8 cellular contexts compared by ENCODE assay signal in the genomic region with DNA sequence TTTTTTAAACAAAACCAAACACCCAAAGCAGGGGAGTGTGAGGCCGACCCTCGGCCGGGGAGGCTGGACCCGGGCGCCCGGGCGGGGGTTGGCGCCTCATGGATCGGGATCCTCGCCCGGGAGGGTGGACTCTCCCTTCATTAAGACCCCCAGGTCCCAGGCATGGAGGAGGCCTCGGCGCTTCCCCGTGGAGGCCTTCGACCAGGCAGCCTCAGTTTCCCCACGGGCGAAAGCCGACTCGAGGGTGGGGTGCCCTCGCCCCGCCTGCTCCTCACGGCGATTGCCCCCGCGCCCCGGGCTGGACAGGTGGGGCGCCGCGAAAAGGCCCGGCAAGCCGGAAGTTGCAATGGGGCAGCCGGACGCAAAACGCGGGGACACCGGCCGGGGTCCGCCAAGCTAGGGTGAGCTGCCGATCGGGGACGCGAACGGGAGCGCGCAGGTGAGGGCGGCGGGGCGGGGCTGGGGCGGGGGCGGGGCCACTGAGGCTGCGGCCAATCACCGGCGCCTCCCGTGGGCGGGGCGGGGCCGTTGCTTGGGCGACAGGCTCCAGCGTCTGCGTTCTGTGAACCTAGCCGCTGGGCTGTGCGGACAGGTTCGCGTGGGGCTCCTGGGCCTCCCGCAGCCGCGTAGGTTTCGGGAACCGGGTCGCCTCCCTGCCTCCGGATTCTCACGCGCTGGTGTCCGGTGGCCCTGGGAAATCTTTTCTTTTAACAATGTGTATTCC. TPM values are rescaled to one million over a fixed set of nuclear protein-coding genes. Genes with fewer than 3 reads are reported as not detected.
DNase-seq lines count a peak whose midpoint lies in the region; ATAC-seq and TF ChIP-seq lines count a peak whose summit lies in the region.

No MANE protein-coding gene starts in this region.

- ATAC-seq in HG02571 (IDR thresholded peaks at IDR 0.05; ENCODE audit: unreplicated experiment) (peak; percentile 81), SK-N-SH treated with all-trans-retinoic acid at 6 μM for 48 hours (peak; percentile 97)

- H3K4me1 Mint-ChIP-seq in activated naive CD8-positive, alpha-beta T cell (ENCODE audit: low read depth): peaks cover 31% of the 10 kb centered on the region

- no peaks in the 10 kb centered on the region for H3K4me1 ChIP-seq in ovary (ENCODE audit: insufficient read depth)
- peaks cover 11% of the 10 kb centered on the region for H3K4me1 ChIP-seq in thymus (ENCODE audit: control insufficient read depth, insufficient read depth, low read length)

- peak overlapping the region; percentile 94 for H3K27ac Mint-ChIP-seq in activated naive CD8-positive, alpha-beta T cell

- peak overlapping the region; percentile 89 for H3K4me3 Mint-ChIP-seq in activated naive CD8-positive, alpha-beta T cell

- no peaks in the 10 kb centered on the region for H3K36me3 ChIP-seq in ovary
- H3K36me3 ChIP-seq in thymus (ENCODE audit: control insufficient read depth, insufficient read depth): no peaks in the 10 kb centered on the region

- intact Hi-C loops in head of caudate nucleus (cut with DNase I): no loop called here
- intact Hi-C loops in ovary (cut with DNase I): no loop called here

- peak overlapping the region; percentile 81 for H3K4me3 ChIP-seq in GM08714 (ENCODE audit: low read length)
- peak overlapping the region; percentile 62 for H3K4me3 ChIP-seq in ovary
- peak overlapping the region; percentile 80 for H3K4me3 ChIP-seq in thymus (ENCODE audit: low read length)

- TF ChIP-seq CTCF in ovary (IDR thresholded peaks at IDR 0.05): no peak

- TF ChIP-seq EP300 in ovary (IDR thresholded peaks at IDR 0.05): no peak

- no peaks in the 10 kb centered on the region for H3K27me3 ChIP-seq in ovary
- no peaks in the 10 kb centered on the region for H3K27me3 ChIP-seq in thymus (ENCODE audit: control insufficient read depth, insufficient read depth)

- H3K9me3 ChIP-seq in ovary: no peaks in the 10 kb centered on the region
- no peaks in the 10 kb centered on the region for H3K9me3 ChIP-seq in thymus (ENCODE audit: control insufficient read depth)

- no peak for TF ChIP-seq POLR2A in ovary (IDR thresholded peaks at IDR 0.05)

- H3K27me3 Mint-ChIP-seq in activated naive CD8-positive, alpha-beta T cell: no peaks in the 10 kb centered on the region

- no peaks in the 10 kb centered on the region for H3K9me3 Mint-ChIP-seq in activated naive CD8-positive, alpha-beta T cell (ENCODE audit: low read depth)

- H3K27ac ChIP-seq in ovary (peak overlapping the region in 1 of 2 donors; percentile 49), thymus (ENCODE audit: low read depth) (peak overlapping the region; percentile 98)

- no peaks in the 10 kb centered on the region for H3K36me3 Mint-ChIP-seq in activated naive CD8-positive, alpha-beta T cell

- WGBS in ovary, 3 donors: 0 to 1% (median 1%) methylated on average over 34 to 74 of the region's 74 CpGs
- 1% methylated on average over 74 of the region's 74 CpGs for WGBS in thymus

- DNase-seq in NCI-H1092 treated with DMSO at 0.1 percent for 48 hours (lab: John Stamatoyannopoulos, UW) (peak; percentile 90), head of caudate nucleus (peak; percentile 73 to 96 (median 90)), ovary (peak; percentile 89 to 96 (median 93))

TF ChIP-seq in SK-N-SH treated with all-trans-retinoic acid at 6 μM for 48 hours, 23 proteins besides CTCF, POLR2A, EP300 and RAD21:
- TF ChIP-seq ZFP3 (CRISPR knock-in tag; IDR thresholded peaks at IDR 0.05) (no peak), SNAI2 (CRISPR knock-in tag; IDR thresholded peaks at IDR 0.05) (peak; percentile 64; the same call in 1 of the 2 replicates), CSDC2 (CRISPR knock-in tag; IDR thresholded peaks at IDR 0.05) (no peak), PATZ1 (CRISPR knock-in tag; IDR thresholded peaks at IDR 0.05; ENCODE audit: borderline replicate concordance) (peak; percentile 73; the same call in 1 of the 2 replicates), ZNF70 (CRISPR knock-in tag; IDR thresholded peaks at IDR 0.05) (0 out of 2 replicates have a peak, but pooled peaks have one; percentile 17), ZFP30 (CRISPR knock-in tag; IDR thresholded peaks at IDR 0.05) (peak; percentile 56; the same call in 1 of the 2 replicates)

RNA-seq across cellular contexts. Expression of gene ZNF205, which starts 6.0 kb away (rescaled TPM):
- total RNA-seq in ovary: 10 to 100 TPM; 10.7 to 16.3 (median 15.6) TPM
- polyA plus RNA-seq in ovary (10 to 100 TPM in 1 of 2 donors, 1 to 10 TPM in 1; 3.0 to 22.1 TPM), thymus (9.3 TPM)

RNA-seq across cellular contexts. Expression of gene ZSCAN10, which starts 7.3 kb away (rescaled TPM):
- under 1 TPM in 2 of 7 donors, not detected in 5; 0.47 to 0.69 TPM for total RNA-seq in ovary
- polyA plus RNA-seq in ovary (under 1 TPM in 1 of 2 donors, not detected in 1; 0.06 TPM), thymus (0.11 TPM)

RNA-seq across cellular contexts. Expression of gene ZNF213, which starts 28.5 kb away (rescaled TPM):
- total RNA-seq in ovary: 10 to 100 TPM in 5 of 7 donors, 1 to 10 TPM in 2; 4.7 to 18.9 (median 12.2) TPM
- polyA plus RNA-seq in ovary (10 to 100 TPM in 1 of 2 donors, under 1 TPM in 1; 0.95 to 10.7 TPM), thymus (5.2 TPM)

RNA-seq across cellular contexts. Expression of gene IL32, which starts 40.9 kb away (rescaled TPM):
- 10 to 100 TPM in 4 of 7 donors, 1 to 10 TPM in 3; 3.8 to 24.7 (median 10.6) TPM for total RNA-seq in ovary
- 10 to 100 TPM; 23.9 to 54.9 TPM for polyA plus RNA-seq in ovary
- polyA plus RNA-seq in thymus: 343 TPM
